25 cellular contexts compared by ENCODE assay signal in genomic region chr4:46081211-46081610, GRCh38. TPM values are rescaled to one million over a fixed set of nuclear protein-coding genes. Genes with fewer than 3 reads are reported as not detected.
"Had no signal": no experiment of that assay in that cellular context is flagged by ENCODE, and none has a peak within 500 bp of the region (broad histone marks: within the 10 kb centered on the region; RNA-seq: fewer than 3 reads in every experiment).

No MANE protein-coding gene starts in this region.

- H3K4me3 ChIP-seq: MG63, SJSA1, SK-N-MC had no signal

- H3K27ac ChIP-seq: SJSA1, SK-N-MC had no signal

- DNase-seq: Karpas-422, KG1, MG63, NCI-H1092, NCI-H1105 treated with DMSO at 0.1 percent for 48 hours, NCI-H1417 treated with DMSO at 0.1 percent for 48 hours, NCI-H146, NCI-H1694 treated with DMSO at 0.1 percent for 48 hours, NCI-H1930, NCI-H2081, NCI-H2171, NCI-H226, NCI-H446, NCI-H510A, NCI-H524 treated with DMSO at 0.1 percent for 48 hours, NCI-H69, NCI-H774, Right ventricle myocardium superior, RPMI8226, SIG-M5 had no signal

- H3K36me3 ChIP-seq: MG63, SJSA1 had no signal

- H3K9me3 ChIP-seq: MG63, SJSA1 had no signal

- H3K4me1 ChIP-seq: SJSA1 had no signal

- H3K27me3 ChIP-seq: SJSA1 had no signal

- FAIRE-seq: RCC 7860 had no signal

RNA-seq across cellular contexts. Expression of gene GABRG1, which starts 42.6 kb away (rescaled TPM):
- total RNA-seq: HT-29, OCI-LY7, Right ventricle myocardium superior, SJSA1 had no signal
